In genomic region chr17:75033346-75034235, GRCh38 we compare ENCODE assay signal across 8 cellular contexts. TPM values are rescaled to one million over a fixed set of nuclear protein-coding genes. Genes with fewer than 3 reads are reported as not detected.
DNase-seq lines count a peak whose midpoint lies in the region; ATAC-seq and TF ChIP-seq lines count a peak whose summit lies in the region.

No MANE protein-coding gene starts in this region.

- no peaks in the 10 kb centered on the region for H3K27me3 ChIP-seq in duodenal mucosa (ENCODE audit: control insufficient read depth in 1 of 2, insufficient read depth in 2 of 2, low read length in 2 of 2)
- H3K27me3 ChIP-seq in right lobe of liver, result no peaks in the 10 kb centered on the region

- no peak for TF ChIP-seq POLR2A in right lobe of liver (IDR thresholded peaks at IDR 0.05)

- H3K4me1 Mint-ChIP-seq in activated CD8-positive, alpha-beta T cell treated with anti-CD3 and anti-CD28 coated beads for 36 hours (ENCODE audit: low read depth), result peaks cover 38% of the 10 kb centered on the region

- WGBS in right lobe of liver (ENCODE audit: insufficient coverage, low coverage, low lambda C conversion rate, missing lambda C conversion rate), result 2% methylated on average over 24 of the region's 36 CpGs

- POLR2A ChIA-PET in AG04449 (lab: Yijun Ruan, JAX), result interaction anchor here (0.6 to 1.8 kb wide), 3 partner anchors 14 to 121 kb away, joined by 3 to 18 read pairs (median 3); partner anchors contain the start of genes ATP5PD, JPT1, KCTD2 and MRPL58
- POLR2A ChIA-PET in activated CD8-positive, alpha-beta T cell treated with anti-CD3 and anti-CD28 coated beads for 36 hours (lab: Charles Lee), result interaction anchor here (0.8 to 2.9 kb wide), 5 partner anchors 13 to 121 kb away, joined by 3 to 26 read pairs (median 9); partner anchors contain the start of genes ATP5PD, HID1, JPT1 and KCTD2

- H3K36me3 Mint-ChIP-seq in activated CD8-positive, alpha-beta T cell treated with anti-CD3 and anti-CD28 coated beads for 36 hours (ENCODE audit: low read depth), result peaks cover 6% of the 10 kb centered on the region

- ATAC-seq in activated CD8-positive, alpha-beta T cell treated with anti-CD3 and anti-CD28 coated beads for 36 hours, result peak; percentile 24
- ATAC-seq in right lobe of liver, result peak; percentile 67 to 70 (median 67)

- H3K4me1 ChIP-seq in duodenal mucosa (ENCODE audit: control insufficient read depth in 1 of 2, insufficient read depth in 2 of 2, low read length in 2 of 2) (peaks cover 15 to 40% of the 10 kb centered on the region in 2 donors), right lobe of liver (peaks cover 0 to 16% (median 7%) of the 10 kb centered on the region in 4 donors)

- DNase-seq in AG04449 (ENCODE audit: low read depth, low spot score) (no peak), GM19240 (ENCODE audit: insufficient read length, low spot score) (peak; percentile 42), HK-2 (ENCODE audit: unreplicated experiment) (peak; percentile 99), NCI-H774 (lab: John Stamatoyannopoulos, UW) (peak; percentile 96), right lobe of liver (peak; percentile 85 to 93 (median 87))
- peak; percentile 94 for DNase-seq in activated CD8-positive, alpha-beta T cell treated with anti-CD3 and anti-CD28 coated beads for 36 hours
- peak; percentile 77 for DNase-seq in stimulated activated CD4-positive, alpha-beta T cell treated with anti-CD3 and anti-CD28 coated beads, Interleukin-2, amount 100 ng/mL, for 4 hours (ENCODE audit: low read depth)

- TF ChIP-seq CTCF in AG04449 (IDR thresholded peaks at IDR 0.05; ENCODE audit: insufficient read depth, low read length, missing control alignments) (no peak), right lobe of liver (IDR thresholded peaks at IDR 0.05) (no peak)
- no peak for TF ChIP-seq CTCF in activated CD8-positive, alpha-beta T cell treated with anti-CD3 and anti-CD28 coated beads for 36 hours (IDR thresholded peaks at IDR 0.05)

- H3K4me3 Mint-ChIP-seq in activated CD8-positive, alpha-beta T cell treated with anti-CD3 and anti-CD28 coated beads for 36 hours, result peak overlapping the region; percentile 96

- CTCF ChIA-PET in AG04449 (lab: Yijun Ruan, JAX), result interaction anchor here (2.1 to 3.3 kb wide), 3 partner anchors 21 to 72 kb away, joined by 6 to 26 read pairs (median 8); partner anchors contain the start of gene MRPL58
- CTCF ChIA-PET in activated CD8-positive, alpha-beta T cell treated with anti-CD3 and anti-CD28 coated beads for 36 hours (lab: Charles Lee), result interaction anchor here (0.7 to 2.2 kb wide), 5 partner anchors 21 to 263 kb away, joined by 3 to 21 read pairs (median 4); partner anchors contain the start of gene MRPL58

- H3K27me3 Mint-ChIP-seq in activated CD8-positive, alpha-beta T cell treated with anti-CD3 and anti-CD28 coated beads for 36 hours, result peaks cover 3% of the 10 kb centered on the region

- H3K9me3 Mint-ChIP-seq in activated CD8-positive, alpha-beta T cell treated with anti-CD3 and anti-CD28 coated beads for 36 hours, result peaks cover 6% of the 10 kb centered on the region

- peak overlapping the region; percentile 72 to 82 for H3K9ac ChIP-seq in duodenal mucosa (ENCODE audit: low read depth in 1 of 2, low read length in 2 of 2)

- H3K9me3 ChIP-seq in duodenal mucosa (ENCODE audit: control insufficient read depth in 1 of 2, low read length in 2 of 2) (no peaks in the 10 kb centered on the region), right lobe of liver (no peaks in the 10 kb centered on the region)

- H3K4me3 ChIP-seq in AG04449 (ENCODE audit: low read depth, low read length) (peak overlapping the region; percentile 95), duodenal mucosa (ENCODE audit: low read depth in 1 of 2, low read length in 2 of 2) (peak overlapping the region; percentile 82 to 86), right lobe of liver (peak overlapping the region; percentile 66 to 71 (median 68))

- H3K36me3 ChIP-seq in duodenal mucosa (ENCODE audit: control insufficient read depth in 1 of 2, insufficient read depth in 2 of 2, low read length in 2 of 2) (peaks cover 0 to 4% of the 10 kb centered on the region in 2 donors), right lobe of liver (peaks cover under 1 to 4% (median under 1%) of the 10 kb centered on the region in 4 donors)

- intact Hi-C loops in activated CD8-positive, alpha-beta T cell treated with anti-CD3 and anti-CD28 coated beads for 36 hours (cut with micrococcal nuclease), result no loop called here
- intact Hi-C loops in right lobe of liver (cut with DNase I), result no loop called here

- H3K27ac Mint-ChIP-seq in activated CD8-positive, alpha-beta T cell treated with anti-CD3 and anti-CD28 coated beads for 36 hours, result peak overlapping the region; percentile 97

- H3K27ac ChIP-seq in duodenal mucosa (ENCODE audit: low read depth, low read length) (peak overlapping the region; percentile 54), right lobe of liver (peak overlapping the region; percentile 61 to 78 (median 76))

RNA-seq across cellular contexts. Expression of gene ATP5PD, which starts 13.2 kb away (rescaled TPM):
- 100 to 1,000 TPM; 177 to 183 TPM for total RNA-seq in activated CD8-positive, alpha-beta T cell treated with anti-CD3 and anti-CD28 coated beads for 36 hours
- total RNA-seq in right lobe of liver, result 100 to 1,000 TPM; 145 to 262 (median 179) TPM

RNA-seq across cellular contexts. Expression of gene KCTD2, which starts 13.4 kb away (rescaled TPM):
- 10 to 100 TPM; 10.5 to 11.4 TPM for total RNA-seq in activated CD8-positive, alpha-beta T cell treated with anti-CD3 and anti-CD28 coated beads for 36 hours
- total RNA-seq in right lobe of liver, result 10 to 100 TPM in 1 of 6 experiments, 1 to 10 TPM in 5; 7.2 to 10.3 (median 8.1) TPM

RNA-seq across cellular contexts. Expression of gene MRPL58, which starts 21.1 kb away (rescaled TPM):
- 10 to 100 TPM; 53.6 to 62.4 TPM for total RNA-seq in activated CD8-positive, alpha-beta T cell treated with anti-CD3 and anti-CD28 coated beads for 36 hours
- total RNA-seq in right lobe of liver, result 100 to 1,000 TPM in 1 of 6 experiments, 10 to 100 TPM in 5; 23.7 to 112 (median 28.1) TPM

RNA-seq across cellular contexts. Expression of gene CDR2L, which starts 46.2 kb away (rescaled TPM):
- total RNA-seq in activated CD8-positive, alpha-beta T cell treated with anti-CD3 and anti-CD28 coated beads for 36 hours, result under 1 TPM; 0.59 to 0.94 TPM
- total RNA-seq in right lobe of liver, result 1 to 10 TPM in 4 of 6 experiments, under 1 TPM in 2; 0.64 to 2.3 (median 1.4) TPM

RNA-seq across cellular contexts. Expression of gene SLC16A5, which starts 54.2 kb away (rescaled TPM):
- total RNA-seq in activated CD8-positive, alpha-beta T cell treated with anti-CD3 and anti-CD28 coated beads for 36 hours, result 1 to 10 TPM; 2.0 to 2.8 TPM
- total RNA-seq in right lobe of liver, result 1 to 10 TPM; 1.2 to 3.7 (median 1.7) TPM
